In the genomic region with DNA sequence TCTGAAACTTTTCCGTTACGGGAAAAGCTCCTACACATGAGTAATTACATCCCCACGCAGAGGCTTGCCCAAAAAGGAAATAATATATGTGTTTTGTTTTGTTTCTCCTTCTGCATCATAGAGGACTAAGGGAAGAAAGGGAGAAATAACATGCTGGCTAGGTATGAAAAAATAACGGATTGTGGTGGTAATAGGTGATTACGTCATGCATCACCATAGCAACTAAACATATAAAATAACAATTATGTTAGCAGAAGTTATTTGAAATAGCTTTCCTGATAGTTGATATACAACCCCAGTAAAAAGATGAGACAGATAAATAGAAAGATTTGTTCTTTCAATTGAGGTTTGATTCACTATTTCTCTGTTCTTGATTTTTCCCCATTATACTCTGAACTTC, we compare ENCODE assay signal across 22 cellular contexts.
A peak's percentile ranks its signal among the peaks of the same experiment; 100 is the strongest.
DNase-seq lines count a peak whose midpoint lies in the region; ATAC-seq, FAIRE-seq and TF ChIP-seq lines count a peak whose summit lies in the region.
"Had no signal": no experiment of that assay in that cellular context is flagged by ENCODE, and none has a peak within 500 bp of the region (broad histone marks: within the 10 kb centered on the region; RNA-seq: fewer than 3 reads in every experiment).

No MANE protein-coding gene starts in this region.

- H3K36me3 ChIP-seq in PC-9 (ENCODE audit: low read depth): no peaks in the 10 kb centered on the region
- no peaks in the 10 kb centered on the region for H3K36me3 ChIP-seq in mesenchymal stem cell (ENCODE audit: control insufficient read depth in 1 of 2, insufficient read depth in 2 of 2, low read depth in 1 of 2, low read length in 2 of 2)
- H3K36me3 ChIP-seq: breast epithelium, colonic mucosa, suprapubic skin, WERI-Rb-1 had no signal

- H4K20me1 ChIP-seq in PC-9 (ENCODE audit: insufficient read depth): no peaks in the 10 kb centered on the region

- H3K27ac Mint-ChIP-seq in stimulated activated naive CD8-positive, alpha-beta T cell treated with anti-CD3 and anti-CD28 coated beads, Interleukin-15, amount 100 ng/mL, for 72 hours: no peak overlapping the region
- no peak overlapping the region for H3K27ac Mint-ChIP-seq in naive thymus-derived CD8-positive, alpha-beta T cell
- H3K27ac Mint-ChIP-seq: activated naive CD8-positive, alpha-beta T cell treated with anti-CD3 and anti-CD28 coated beads, Interleukin-2, amount 50 U/mL, for 24 hours; CD4-positive, alpha-beta T cell had no signal

- ATAC-seq in A549 (no peak), HG03039 (IDR thresholded peaks at IDR 0.05; ENCODE audit: unreplicated experiment) (no peak)
- no peak for ATAC-seq in stimulated activated naive CD8-positive, alpha-beta T cell treated with anti-CD3 and anti-CD28 coated beads, Interleukin-15, amount 100 ng/mL, for 72 hours
- ATAC-seq in naive thymus-derived CD8-positive, alpha-beta T cell: no peak
- ATAC-seq: activated naive CD8-positive, alpha-beta T cell treated with anti-CD3 and anti-CD28 coated beads, Interleukin-2, amount 50 U/mL, for 24 hours; sciatic nerve had no signal

- no peak overlapping the region for H2BK5ac ChIP-seq in mesenchymal stem cell (ENCODE audit: low read depth, low read length, poor library complexity, severe bottlenecking)

- intact Hi-C loops in PC-9 (cut with micrococcal nuclease; ENCODE audit: unreplicated experiment): no loop called here

- no peaks in the 10 kb centered on the region for H3K79me1 ChIP-seq in mesenchymal stem cell (replicated peaks; ENCODE audit: low read length, poor library complexity, severe bottlenecking)

- no peak overlapping the region for H3K14ac ChIP-seq in mesenchymal stem cell (ENCODE audit: low read length in 2 of 2)

- CTCF ChIA-PET in A549 (lab: Yijun Ruan, JAX) (no interaction called here), PC-9 (lab: Charles Lee) (no interaction called here)

- H2AFZ ChIP-seq in PC-9 (no peak overlapping the region), mesenchymal stem cell (ENCODE audit: low read depth, low read length) (no peak overlapping the region)

- no peaks in the 10 kb centered on the region for H3K79me2 ChIP-seq in PC-9 (ENCODE audit: low read depth)

- no peak overlapping the region for H4K91ac ChIP-seq in mesenchymal stem cell (ENCODE audit: low read length)

- H3K36me3 Mint-ChIP-seq in naive thymus-derived CD8-positive, alpha-beta T cell: no peaks in the 10 kb centered on the region

- H3K4me1 Mint-ChIP-seq in stimulated activated naive CD8-positive, alpha-beta T cell treated with anti-CD3 and anti-CD28 coated beads, Interleukin-15, amount 100 ng/mL, for 72 hours: no peaks in the 10 kb centered on the region
- peaks cover 0 to 2% (median 0%) of the 10 kb centered on the region in 4 donors for H3K4me1 Mint-ChIP-seq in naive thymus-derived CD8-positive, alpha-beta T cell
- H3K4me1 Mint-ChIP-seq: activated naive CD8-positive, alpha-beta T cell treated with anti-CD3 and anti-CD28 coated beads, Interleukin-2, amount 50 U/mL, for 24 hours had no signal

- H2BK15ac ChIP-seq in mesenchymal stem cell (ENCODE audit: low read depth, poor library complexity, severe bottlenecking): no peak overlapping the region

- TF ChIP-seq CTCF in A549 (IDR thresholded peaks at IDR 0.05) (no peak), PC-9 (conservative IDR thresholded peaks at IDR 0.05) (no peak)

- H3K27ac ChIP-seq in A549 (no peak overlapping the region), PC-9 (no peak overlapping the region), mesenchymal stem cell (ENCODE audit: low read length, poor library complexity, severe bottlenecking) (no peak overlapping the region)
- H3K27ac ChIP-seq: breast epithelium, colonic mucosa, suprapubic skin, WERI-Rb-1 had no signal

- DNase-seq in A549 (ENCODE audit: low read depth in 1 of 2, low spot score in 1 of 2): no peak
- peak; percentile 9 for DNase-seq in EL
- DNase-seq in PC-9: no peak
- DNase-seq in mesenchymal stem cell: no peak
- DNase-seq in cortex of kidney (lab: John Stamatoyannopoulos, UW): no peak
- DNase-seq in stimulated activated naive CD8-positive, alpha-beta T cell treated with anti-CD3 and anti-CD28 coated beads, Interleukin-15, amount 100 ng/mL, for 72 hours: no peak
- DNase-seq in naive thymus-derived CD8-positive, alpha-beta T cell: no peak
- DNase-seq: activated CD4-positive, alpha-beta T cell treated with anti-CD3 and anti-CD28 coated beads, Interleukin-2, amount 50 U/mL, for 1 hour; activated effector memory CD4-positive, alpha-beta T cell treated with anti-CD3 and anti-CD28 coated beads, Interleukin-2, amount 50 U/mL, for 16 hours; activated naive CD8-positive, alpha-beta T cell treated with anti-CD3 and anti-CD28 coated beads, Interleukin-2, amount 50 U/mL, for 24 hours; CD4-positive, alpha-beta T cell; colonic mucosa; DMS153; H7; NCI-H69; WERI-Rb-1 had no signal

- no peak for TF ChIP-seq RAD21 in A549 (conservative IDR thresholded peaks at IDR 0.05 in 1 of 2, IDR thresholded peaks at IDR 0.05 in 1 of 2)

- no peak for TF ChIP-seq POLR2A in A549 (IDR thresholded peaks at IDR 0.05; ENCODE audit: low read length)

- 38% methylated on average over 5 of the region's 5 CpGs for WGBS in A549 (ENCODE audit: missing lambda C conversion rate)
- WGBS in mesenchymal stem cell: 89% methylated on average over 3 of the region's 5 CpGs

- no peaks in the 10 kb centered on the region for H3K9me3 Mint-ChIP-seq in stimulated activated naive CD8-positive, alpha-beta T cell treated with anti-CD3 and anti-CD28 coated beads, Interleukin-15, amount 100 ng/mL, for 72 hours
- no peaks in the 10 kb centered on the region for H3K9me3 Mint-ChIP-seq in naive thymus-derived CD8-positive, alpha-beta T cell
- H3K9me3 Mint-ChIP-seq: CD4-positive, alpha-beta T cell had no signal

- peak overlapping the region; percentile 90 for H3K9ac ChIP-seq in mesenchymal stem cell (ENCODE audit: low read length)

- H3K18ac ChIP-seq in mesenchymal stem cell (ENCODE audit: low read depth in 1 of 2, low read length in 2 of 2): no peak overlapping the region

- H2AK5ac ChIP-seq in mesenchymal stem cell (ENCODE audit: low read length, severe bottlenecking): no peak overlapping the region

- H4K8ac ChIP-seq in mesenchymal stem cell (ENCODE audit: low read length): no peak overlapping the region

- H3K9me2 ChIP-seq in PC-9 (ENCODE audit: insufficient read depth): no peaks in the 10 kb centered on the region

- no peaks in the 10 kb centered on the region for H3F3A ChIP-seq in PC-9 (ENCODE audit: insufficient read depth, low read depth)

- no peak for FAIRE-seq in A549 (lab: Jason Lieb, UNC)
- FAIRE-seq: islet of Langerhans had no signal

- H3K4me1 ChIP-seq in A549: no peaks in the 10 kb centered on the region
- H3K4me1 ChIP-seq in PC-9 (replicated peaks; ENCODE audit: insufficient read depth): no peaks in the 10 kb centered on the region
- H3K4me1 ChIP-seq in mesenchymal stem cell (ENCODE audit: control insufficient read depth, insufficient read depth, low read depth, low read length): no peaks in the 10 kb centered on the region
- H3K4me1 ChIP-seq: breast epithelium, colonic mucosa, suprapubic skin had no signal

- peaks cover 27% of the 10 kb centered on the region; the same call in 1 of the 2 replicates for H3K27me3 ChIP-seq in PC-9 (ENCODE audit: insufficient read depth, low read depth)
- no peaks in the 10 kb centered on the region for H3K27me3 ChIP-seq in mesenchymal stem cell (ENCODE audit: control insufficient read depth in 1 of 2, insufficient read depth in 1 of 2, low read length in 2 of 2)
- H3K27me3 ChIP-seq: breast epithelium, colonic mucosa, suprapubic skin had no signal

- H3K4me3 ChIP-seq in A549 (no peak overlapping the region), PC-9 (no peak overlapping the region), mesenchymal stem cell (ENCODE audit: insufficient read depth in 1 of 2, low read depth in 1 of 2, low read length in 2 of 2) (no peak overlapping the region)
- H3K4me3 ChIP-seq: colonic mucosa, lung, suprapubic skin had no signal

- no peak overlapping the region for H3K4ac ChIP-seq in mesenchymal stem cell (ENCODE audit: low read depth in 1 of 2, low read length in 2 of 2)

- H3K27me3 Mint-ChIP-seq in stimulated activated naive CD8-positive, alpha-beta T cell treated with anti-CD3 and anti-CD28 coated beads, Interleukin-15, amount 100 ng/mL, for 72 hours: peaks cover 17% of the 10 kb centered on the region
- peaks cover 0 to 12% (median 1%) of the 10 kb centered on the region in 5 donors for H3K27me3 Mint-ChIP-seq in naive thymus-derived CD8-positive, alpha-beta T cell
- H3K27me3 Mint-ChIP-seq: CD4-positive, alpha-beta T cell had no signal

- H2BK12ac ChIP-seq in mesenchymal stem cell (ENCODE audit: low read length in 2 of 2): no peak overlapping the region

- no peak overlapping the region for H3K23ac ChIP-seq in mesenchymal stem cell (ENCODE audit: low read length in 2 of 2)

- H3K4me2 ChIP-seq in A549: 0 out of 3 replicates have a peak overlapping the region, but pooled peaks have one; percentile 5
- H3K4me2 ChIP-seq in PC-9: 0 out of 2 replicates have a peak overlapping the region, but pooled peaks have one; percentile 3
- no peak overlapping the region for H3K4me2 ChIP-seq in mesenchymal stem cell (ENCODE audit: low read length, poor library complexity, severe bottlenecking)

- H3K9me3 ChIP-seq in A549: no peaks in the 10 kb centered on the region
- H3K9me3 ChIP-seq in PC-9 (ENCODE audit: insufficient read depth, low read depth): no peaks in the 10 kb centered on the region
- H3K9me3 ChIP-seq in mesenchymal stem cell (ENCODE audit: control insufficient read depth, low read length): no peaks in the 10 kb centered on the region
- H3K9me3 ChIP-seq: breast epithelium, colonic mucosa, suprapubic skin had no signal

- no peak overlapping the region for H3K4me3 Mint-ChIP-seq in stimulated activated naive CD8-positive, alpha-beta T cell treated with anti-CD3 and anti-CD28 coated beads, Interleukin-15, amount 100 ng/mL, for 72 hours
- no peak overlapping the region for H3K4me3 Mint-ChIP-seq in naive thymus-derived CD8-positive, alpha-beta T cell
- H3K4me3 Mint-ChIP-seq: activated naive CD8-positive, alpha-beta T cell treated with anti-CD3 and anti-CD28 coated beads, Interleukin-2, amount 50 U/mL, for 24 hours; CD4-positive, alpha-beta T cell had no signal

- BruUV-seq in PC-9 (replicated peaks; lab: Mats Ljungman, UMichigan): no TSS peak

- H2BK120ac ChIP-seq in mesenchymal stem cell (ENCODE audit: low read depth, low read length): no peak overlapping the region

- POLR2A ChIA-PET in A549 (lab: Yijun Ruan, JAX): no interaction called here
- POLR2A ChIA-PET in PC-9 (lab: Charles Lee; ENCODE audit: unreplicated experiment): no interaction called here
- POLR2A ChIA-PET in naive thymus-derived CD8-positive, alpha-beta T cell (lab: Charles Lee): no interaction called here

- no peak for TF ChIP-seq EP300 in A549 (IDR thresholded peaks at IDR 0.05)

TF ChIP-seq in A549, 52 proteins besides CTCF, POLR2A, EP300 and RAD21 (continues in another document):
- TF ChIP-seq, protein P1, sequence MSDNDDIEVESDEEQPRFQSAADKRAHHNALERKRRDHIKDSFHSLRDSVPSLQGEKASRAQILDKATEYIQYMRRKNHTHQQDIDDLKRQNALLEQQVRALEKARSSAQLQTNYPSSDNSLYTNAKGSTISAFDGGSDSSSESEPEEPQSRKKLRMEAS (IDR thresholded peaks at IDR 0.05): no peak
